20 cellular contexts compared by ENCODE assay signal in the genomic region with DNA sequence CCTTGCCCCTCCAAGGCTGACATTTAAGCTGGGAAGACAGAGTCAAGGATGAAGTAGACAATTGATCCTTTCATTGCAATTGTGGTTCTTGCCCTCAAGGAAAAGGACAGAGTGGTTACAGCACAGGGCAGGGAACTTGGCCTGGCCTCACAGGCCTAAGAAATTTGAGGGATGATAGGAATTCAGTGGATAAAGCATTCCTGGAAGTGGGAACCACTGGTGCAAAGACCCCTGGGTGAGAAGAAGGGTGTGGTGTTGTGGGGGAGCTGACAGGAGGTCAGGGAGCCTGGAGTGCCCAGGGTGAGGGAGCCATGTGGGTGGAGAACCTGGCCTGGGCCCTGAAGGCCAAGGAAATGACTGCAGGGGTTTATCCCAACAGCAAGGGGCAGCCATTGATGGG.
DNase-seq lines count a peak whose midpoint lies in the region; ATAC-seq and TF ChIP-seq lines count a peak whose summit lies in the region.
"Had no signal": no experiment of that assay in that cellular context is flagged by ENCODE, and none has a peak within 500 bp of the region (broad histone marks: within the 10 kb centered on the region; RNA-seq: fewer than 3 reads in every experiment).

No MANE protein-coding gene starts in this region.

- no peak overlapping the region for H3K4me3 ChIP-seq in RWPE2 (ENCODE audit: severe bottlenecking)
- H3K4me3 ChIP-seq: ovary had no signal

- H3K4me1 Mint-ChIP-seq in natural killer cell treated with Interleukin-12 subunit alpha and Interleukin-12 subunit beta and Interleukin-15 and Interleukin-18, amount 100 ng/mL, for 72 hours (ENCODE audit: low read depth in 2 of 2): peaks cover 35 to 50% of the 10 kb centered on the region in 2 donors
- H3K4me1 Mint-ChIP-seq in natural killer cell: peaks cover 32 to 52% of the 10 kb centered on the region in 2 donors

- H3K4me1 ChIP-seq in RWPE2 (ENCODE audit: insufficient read depth, poor library complexity, severe bottlenecking): peaks cover 23% of the 10 kb centered on the region

- H3K9me3 ChIP-seq in RWPE2 (ENCODE audit: severe bottlenecking): no peaks in the 10 kb centered on the region
- H3K9me3 ChIP-seq: heart left ventricle, ovary, upper lobe of right lung had no signal

- H3K4me3 Mint-ChIP-seq in natural killer cell treated with Interleukin-12 subunit alpha and Interleukin-12 subunit beta and Interleukin-15 and Interleukin-18, amount 100 ng/mL, for 72 hours: peak overlapping the region; percentile 62
- H3K4me3 Mint-ChIP-seq in natural killer cell: no peak overlapping the region

- no peaks in the 10 kb centered on the region for H3K9me3 Mint-ChIP-seq in natural killer cell treated with Interleukin-12 subunit alpha and Interleukin-12 subunit beta and Interleukin-15 and Interleukin-18, amount 100 ng/mL, for 72 hours
- no peaks in the 10 kb centered on the region for H3K9me3 Mint-ChIP-seq in natural killer cell
- H3K9me3 Mint-ChIP-seq: stimulated activated effector memory CD8-positive, alpha-beta T cell treated with anti-CD3 and anti-CD28 coated beads, Interleukin-12 subunit alpha, Interleukin-12 subunit beta, amount 100 ng/mL, for 72 hours had no signal

- TF ChIP-seq CTCF in natural killer cell (IDR thresholded peaks at IDR 0.05): no peak
- no peak for TF ChIP-seq CTCF in RWPE2 (IDR thresholded peaks at IDR 0.05; ENCODE audit: poor library complexity, severe bottlenecking)

- peak overlapping the region; percentile 94 for H3K27ac ChIP-seq in RWPE2 (ENCODE audit: poor library complexity, severe bottlenecking)
- H3K27ac ChIP-seq: ovary, WERI-Rb-1 had no signal

- no peak for DNase-seq in natural killer cell treated with Interleukin-12 subunit alpha and Interleukin-12 subunit beta and Interleukin-15 and Interleukin-18, amount 100 ng/mL, for 72 hours (ENCODE audit: low spot score)
- DNase-seq in natural killer cell (no peak), RWPE2 (ENCODE audit: low spot score) (no peak), islet precursor cell (peak; percentile 83), CD1c-positive myeloid dendritic cell (ENCODE audit: extremely low spot score) (no peak), NCI-H1417 (lab: John Stamatoyannopoulos, UW) (no peak), hepatic stellate cell (ENCODE audit: low spot score) (no peak)
- DNase-seq: activated effector memory CD4-positive, alpha-beta T cell treated with Interleukin-2 at 50 U/mL for 16 hours; anterior cingulate cortex; heart left ventricle; KG1; NCI-H1694 treated with DMSO at 0.1 percent for 48 hours; NCI-H524; ovary; SW 1271; upper lobe of right lung; WERI-Rb-1 had no signal

- H3K36me3 ChIP-seq in RWPE2 (ENCODE audit: low read depth): no peaks in the 10 kb centered on the region
- H3K36me3 ChIP-seq: heart left ventricle, ovary, upper lobe of right lung, WERI-Rb-1 had no signal

- no peak for ATAC-seq in natural killer cell treated with Interleukin-12 subunit alpha and Interleukin-12 subunit beta and Interleukin-15 and Interleukin-18, amount 100 ng/mL, for 72 hours
- ATAC-seq in natural killer cell (no peak), RWPE2 (ENCODE audit: low read depth) (no peak), HG03460 (IDR thresholded peaks at IDR 0.05; ENCODE audit: unreplicated experiment) (no peak)
- ATAC-seq: esophagus mucosa; stimulated activated effector memory CD8-positive, alpha-beta T cell treated with anti-CD3 and anti-CD28 coated beads, Interleukin-12 subunit alpha, Interleukin-12 subunit beta, amount 100 ng/mL, for 72 hours; upper lobe of right lung had no signal

- intact Hi-C loops in natural killer cell (cut with micrococcal nuclease): loop anchor here (1.0 kb wide), 1 partner anchor 16 kb away; no protein-coding TSS in a partner anchor

- peak overlapping the region; percentile 55 to 58 for H3K27ac Mint-ChIP-seq in natural killer cell treated with Interleukin-12 subunit alpha and Interleukin-12 subunit beta and Interleukin-15 and Interleukin-18, amount 100 ng/mL, for 72 hours
- peak overlapping the region in 1 of 2 donors; percentile 83 for H3K27ac Mint-ChIP-seq in natural killer cell
- H3K27ac Mint-ChIP-seq: stimulated activated effector memory CD8-positive, alpha-beta T cell treated with anti-CD3 and anti-CD28 coated beads, Interleukin-12 subunit alpha, Interleukin-12 subunit beta, amount 100 ng/mL, for 72 hours had no signal

- no peaks in the 10 kb centered on the region for H3K27me3 ChIP-seq in RWPE2 (ENCODE audit: insufficient read depth, poor library complexity, severe bottlenecking)
- H3K27me3 ChIP-seq: ovary, upper lobe of right lung had no signal

- peaks cover 6% of the 10 kb centered on the region for H3K36me3 Mint-ChIP-seq in natural killer cell treated with Interleukin-12 subunit alpha and Interleukin-12 subunit beta and Interleukin-15 and Interleukin-18, amount 100 ng/mL, for 72 hours
- H3K36me3 Mint-ChIP-seq in natural killer cell: no peaks in the 10 kb centered on the region

- H3K27me3 Mint-ChIP-seq in natural killer cell treated with Interleukin-12 subunit alpha and Interleukin-12 subunit beta and Interleukin-15 and Interleukin-18, amount 100 ng/mL, for 72 hours: peaks cover 26 to 36% of the 10 kb centered on the region in 2 donors
- H3K27me3 Mint-ChIP-seq in natural killer cell (ENCODE audit: low read depth in 2 of 2): peaks cover 41 to 64% of the 10 kb centered on the region in 2 donors
